Comparison of ENCODE assay signal across 9 cellular contexts in the genomic region with DNA sequence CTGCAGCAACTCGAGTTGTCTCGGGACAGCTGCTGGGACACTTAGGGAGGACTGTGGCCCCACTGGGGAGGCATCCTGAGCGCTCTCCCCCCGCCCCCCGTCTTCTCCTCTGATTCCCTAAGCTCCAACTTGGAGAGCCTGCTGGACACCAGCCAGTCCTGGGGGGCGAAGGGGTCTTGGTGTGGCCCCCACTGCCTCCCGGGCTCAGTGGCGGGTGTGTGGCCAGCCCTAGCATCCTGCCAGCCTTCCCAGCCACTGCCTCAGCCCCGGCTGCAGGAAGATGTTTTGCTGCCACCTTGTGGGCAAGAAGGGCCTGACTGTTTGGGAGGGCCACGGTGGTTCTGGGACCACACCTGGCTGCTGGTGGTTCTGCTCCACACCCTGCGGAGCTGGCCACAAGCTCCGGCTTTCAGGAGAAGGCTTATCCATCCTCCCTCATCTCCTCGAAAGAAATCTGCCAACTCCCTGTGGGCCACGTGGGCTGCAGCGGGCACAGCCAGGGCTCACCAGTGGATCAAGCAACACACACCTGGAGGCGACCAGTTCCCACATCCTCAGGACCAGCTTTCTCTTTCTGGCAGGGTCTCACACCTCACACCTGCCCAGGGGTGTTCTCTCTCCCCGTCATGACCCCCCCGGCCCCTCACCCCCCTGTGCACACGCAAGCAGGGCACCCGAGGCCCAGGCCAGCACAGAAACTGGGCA. TPM values are rescaled to one million over a fixed set of nuclear protein-coding genes. Genes with fewer than 3 reads are reported as not detected.
A peak's percentile ranks its signal among the peaks of the same experiment; 100 is the strongest.
DNase-seq lines count a peak whose midpoint lies in the region; ATAC-seq and TF ChIP-seq lines count a peak whose summit lies in the region.
"Had no signal": no experiment of that assay in that cellular context is flagged by ENCODE, and none has a peak within 500 bp of the region (broad histone marks: within the 10 kb centered on the region; RNA-seq: fewer than 3 reads in every experiment).

No MANE protein-coding gene starts in this region.

- no peaks in the 10 kb centered on the region for H3K9me3 ChIP-seq in CD4-positive, CD25-positive, alpha-beta regulatory T cell (ENCODE audit: control insufficient read depth in 2 of 2, low read length in 2 of 2)

- H3K36me3 Mint-ChIP-seq in CD4-positive, CD25-positive, alpha-beta regulatory T cell = no peaks in the 10 kb centered on the region
- no peaks in the 10 kb centered on the region for H3K36me3 Mint-ChIP-seq in activated T-helper 17 cell treated with anti-CD3 and anti-CD28 coated beads, Interleukin-2, amount 50 U/mL, for 72 hours (ENCODE audit: low read depth)
- no peaks in the 10 kb centered on the region for H3K36me3 Mint-ChIP-seq in osteocyte (ENCODE audit: unreplicated experiment)
- H3K36me3 Mint-ChIP-seq in type B pancreatic cell = no peaks in the 10 kb centered on the region

- no peaks in the 10 kb centered on the region for H3K36me3 ChIP-seq in CD4-positive, CD25-positive, alpha-beta regulatory T cell (ENCODE audit: control insufficient read depth, insufficient read depth, low read length)

- no peak overlapping the region for H3K27ac ChIP-seq in CD4-positive, CD25-positive, alpha-beta regulatory T cell (ENCODE audit: insufficient read depth, low read length, poor library complexity, severe bottlenecking)
- no peak overlapping the region for H3K27ac ChIP-seq in foreskin keratinocyte
- H3K27ac ChIP-seq: SK-N-MC had no signal

- no peak overlapping the region for H3K27ac Mint-ChIP-seq in CD4-positive, CD25-positive, alpha-beta regulatory T cell
- H3K27ac Mint-ChIP-seq in activated T-helper 17 cell treated with anti-CD3 and anti-CD28 coated beads, Interleukin-2, amount 50 U/mL, for 72 hours = peak overlapping the region; percentile 49
- H3K27ac Mint-ChIP-seq in osteocyte (ENCODE audit: unreplicated experiment) (no peak overlapping the region), type B pancreatic cell (peak overlapping the region; percentile 66)

- TF ChIP-seq CTCF in foreskin keratinocyte (conservative IDR thresholded peaks at IDR 0.05) = peak; percentile 93
- TF ChIP-seq CTCF in osteocyte (IDR thresholded peaks at IDR 0.05) = peak; percentile 93
- peak; percentile 92 for TF ChIP-seq CTCF in type B pancreatic cell (conservative IDR thresholded peaks at IDR 0.05)

- DNase-seq in CD4-positive, CD25-positive, alpha-beta regulatory T cell = peak; percentile 58 to 75 (median 67)
- DNase-seq in GM19240 (ENCODE audit: insufficient read length, low spot score) (peak; percentile 97), RPMI8226 (peak; percentile 84), foreskin keratinocyte (peak in 1 of 2 donors; percentile 39), osteocyte (ENCODE audit: extremely low spot score, unreplicated experiment) (peak; percentile 91), type B pancreatic cell (ENCODE audit: extremely low spot score, unreplicated experiment) (peak; percentile 81)

- no peaks in the 10 kb centered on the region for H3K9me3 Mint-ChIP-seq in CD4-positive, CD25-positive, alpha-beta regulatory T cell
- no peaks in the 10 kb centered on the region for H3K9me3 Mint-ChIP-seq in activated T-helper 17 cell treated with anti-CD3 and anti-CD28 coated beads, Interleukin-2, amount 50 U/mL, for 72 hours
- H3K9me3 Mint-ChIP-seq in osteocyte (ENCODE audit: unreplicated experiment) (no peaks in the 10 kb centered on the region), type B pancreatic cell (no peaks in the 10 kb centered on the region)

- H3K4me3 ChIP-seq in CD4-positive, CD25-positive, alpha-beta regulatory T cell (ENCODE audit: low read depth, low read length) = no peak overlapping the region
- H3K4me3 ChIP-seq: SK-N-MC had no signal

- H3K27me3 ChIP-seq in CD4-positive, CD25-positive, alpha-beta regulatory T cell (ENCODE audit: control insufficient read depth, insufficient read depth, low read length) = no peaks in the 10 kb centered on the region
- H3K27me3 ChIP-seq in foreskin keratinocyte = no peaks in the 10 kb centered on the region

- H3K27me3 Mint-ChIP-seq in CD4-positive, CD25-positive, alpha-beta regulatory T cell = peaks cover 13% of the 10 kb centered on the region
- no peaks in the 10 kb centered on the region for H3K27me3 Mint-ChIP-seq in activated T-helper 17 cell treated with anti-CD3 and anti-CD28 coated beads, Interleukin-2, amount 50 U/mL, for 72 hours
- H3K27me3 Mint-ChIP-seq in osteocyte (ENCODE audit: unreplicated experiment) = no peaks in the 10 kb centered on the region
- H3K27me3 Mint-ChIP-seq in type B pancreatic cell = peaks cover 3% of the 10 kb centered on the region

- H3K4me1 ChIP-seq in CD4-positive, CD25-positive, alpha-beta regulatory T cell (ENCODE audit: control insufficient read depth, insufficient read depth, low read length, poor library complexity, severe bottlenecking) = peaks cover 8% of the 10 kb centered on the region
- peaks cover 9% of the 10 kb centered on the region for H3K4me1 ChIP-seq in foreskin keratinocyte

- H3K4me1 Mint-ChIP-seq in CD4-positive, CD25-positive, alpha-beta regulatory T cell = peaks cover 0 to 10% (median 3%) of the 10 kb centered on the region in 4 donors
- no peaks in the 10 kb centered on the region for H3K4me1 Mint-ChIP-seq in activated T-helper 17 cell treated with anti-CD3 and anti-CD28 coated beads, Interleukin-2, amount 50 U/mL, for 72 hours
- H3K4me1 Mint-ChIP-seq in osteocyte (ENCODE audit: unreplicated experiment) = peaks cover 36% of the 10 kb centered on the region
- H3K4me1 Mint-ChIP-seq in type B pancreatic cell (ENCODE audit: unreplicated experiment) = peaks cover 24% of the 10 kb centered on the region

- peak; percentile 70 to 72 for ATAC-seq in CD4-positive, CD25-positive, alpha-beta regulatory T cell (ENCODE audit: low read depth in 2 of 2)
- ATAC-seq in HG03457 (IDR thresholded peaks at IDR 0.05; ENCODE audit: unreplicated experiment) = peak; percentile 71
- ATAC-seq in activated T-helper 17 cell treated with anti-CD3 and anti-CD28 coated beads, Interleukin-2, amount 50 U/mL, for 72 hours (replicated peaks) = peak; percentile 85
- ATAC-seq in foreskin keratinocyte = peak; percentile 43

- no peak overlapping the region for H3K4me3 Mint-ChIP-seq in CD4-positive, CD25-positive, alpha-beta regulatory T cell
- no peak overlapping the region for H3K4me3 Mint-ChIP-seq in activated T-helper 17 cell treated with anti-CD3 and anti-CD28 coated beads, Interleukin-2, amount 50 U/mL, for 72 hours
- H3K4me3 Mint-ChIP-seq in osteocyte (ENCODE audit: unreplicated experiment) (no peak overlapping the region), type B pancreatic cell (no peak overlapping the region)

RNA-seq across cellular contexts. Expression of gene AGAP3, which starts 24.8 kb away (rescaled TPM):
- 24.7 TPM for total RNA-seq in CD4-positive, CD25-positive, alpha-beta regulatory T cell
- polyA plus RNA-seq in CD4-positive, CD25-positive, alpha-beta regulatory T cell = 1 to 10 TPM; 1.9 to 3.2 (median 2.7) TPM
- total RNA-seq in activated T-helper 17 cell treated with anti-CD3 and anti-CD28 coated beads, Interleukin-2, amount 50 U/mL, for 72 hours = 10 to 100 TPM; 45.0 to 58.6 TPM
- total RNA-seq in foreskin keratinocyte (105 and 106 TPM in 2 replicates), osteocyte (131 and 135 TPM in 2 replicates), type B pancreatic cell (ENCODE audit: low replicate concordance) (95.9 and 114 TPM in 2 replicates)
- 116 and 124 TPM in 2 replicates for polyA plus RNA-seq in foreskin keratinocyte

RNA-seq across cellular contexts. Expression of gene TMUB1, which starts 27.8 kb away (rescaled TPM):
- total RNA-seq in CD4-positive, CD25-positive, alpha-beta regulatory T cell = 53.9 TPM
- polyA plus RNA-seq in CD4-positive, CD25-positive, alpha-beta regulatory T cell = 10 to 100 TPM; 41.1 to 54.6 (median 48.3) TPM
- 10 to 100 TPM; 72.7 to 78.4 TPM for total RNA-seq in activated T-helper 17 cell treated with anti-CD3 and anti-CD28 coated beads, Interleukin-2, amount 50 U/mL, for 72 hours
- 38.8 and 39.7 TPM in 2 replicates for total RNA-seq in foreskin keratinocyte
- 74.3 and 83.3 TPM in 2 replicates for polyA plus RNA-seq in foreskin keratinocyte
- total RNA-seq in osteocyte = 26.1 and 30.0 TPM in 2 replicates
- total RNA-seq in type B pancreatic cell (ENCODE audit: low replicate concordance) = 37.9 and 41.7 TPM in 2 replicates

RNA-seq across cellular contexts. Expression of gene FASTK, which starts 30.5 kb away (rescaled TPM):
- total RNA-seq in CD4-positive, CD25-positive, alpha-beta regulatory T cell = 92.4 TPM
- 10 to 100 TPM; 39.5 to 53.3 (median 46.6) TPM for polyA plus RNA-seq in CD4-positive, CD25-positive, alpha-beta regulatory T cell
- 10 to 100 TPM; 63.3 to 71.1 TPM for total RNA-seq in activated T-helper 17 cell treated with anti-CD3 and anti-CD28 coated beads, Interleukin-2, amount 50 U/mL, for 72 hours
- total RNA-seq in foreskin keratinocyte = 49.4 and 55.2 TPM in 2 replicates
- polyA plus RNA-seq in foreskin keratinocyte = 64.6 and 71.5 TPM in 2 replicates
- total RNA-seq in osteocyte = 101 and 104 TPM in 2 replicates
- total RNA-seq in type B pancreatic cell (ENCODE audit: low replicate concordance) = 100 and 118 TPM in 2 replicates

RNA-seq across cellular contexts. Expression of gene SLC4A2, which starts 51.7 kb away (rescaled TPM):
- total RNA-seq in CD4-positive, CD25-positive, alpha-beta regulatory T cell = 71.7 TPM
- polyA plus RNA-seq in CD4-positive, CD25-positive, alpha-beta regulatory T cell = 10 to 100 TPM; 11.6 to 13.9 (median 12.3) TPM
- total RNA-seq in activated T-helper 17 cell treated with anti-CD3 and anti-CD28 coated beads, Interleukin-2, amount 50 U/mL, for 72 hours = 100 to 1,000 TPM; 114 to 135 TPM
- total RNA-seq in foreskin keratinocyte (70.8 and 83.6 TPM in 2 replicates), osteocyte (289 and 297 TPM in 2 replicates), type B pancreatic cell (ENCODE audit: low replicate concordance) (144 and 150 TPM in 2 replicates)
- polyA plus RNA-seq in foreskin keratinocyte = 81.1 and 86.5 TPM in 2 replicates

RNA-seq across cellular contexts. Expression of gene CDK5, which starts 53.4 kb away (rescaled TPM):
- total RNA-seq in CD4-positive, CD25-positive, alpha-beta regulatory T cell = 7.6 TPM
- 10 to 100 TPM; 15.7 to 20.7 (median 17.6) TPM for polyA plus RNA-seq in CD4-positive, CD25-positive, alpha-beta regulatory T cell
- 10 to 100 TPM in 1 of 2 donors, 1 to 10 TPM in 1; 9.0 to 23.4 TPM for total RNA-seq in activated T-helper 17 cell treated with anti-CD3 and anti-CD28 coated beads, Interleukin-2, amount 50 U/mL, for 72 hours
- total RNA-seq in foreskin keratinocyte (17.7 and 18.6 TPM in 2 replicates), osteocyte (18.8 and 23.7 TPM in 2 replicates), type B pancreatic cell (ENCODE audit: low replicate concordance) (20.4 and 20.5 TPM in 2 replicates)
- 22.5 and 22.6 TPM in 2 replicates for polyA plus RNA-seq in foreskin keratinocyte

Comparison
In these comparisons a context has a peak if more than half of its experiments do, and no peak if none do; other contexts are left out.
1. H3K27ac Mint-ChIP-seq: peak in activated T-helper 17 cell treated with anti-CD3 and anti-CD28 coated beads, Interleukin-2, amount 50 U/mL, for 72 hours (single experiment) and type B pancreatic cell (single experiment); none in CD4-positive, CD25-positive, alpha-beta regulatory T cell (0 of 3) and osteocyte (single experiment).
2. Peak in every context shown above with its lines, with median percentiles within 50 percentile points of each other: ATAC-seq and CTCF ChIP-seq.